In the genomic region with DNA sequence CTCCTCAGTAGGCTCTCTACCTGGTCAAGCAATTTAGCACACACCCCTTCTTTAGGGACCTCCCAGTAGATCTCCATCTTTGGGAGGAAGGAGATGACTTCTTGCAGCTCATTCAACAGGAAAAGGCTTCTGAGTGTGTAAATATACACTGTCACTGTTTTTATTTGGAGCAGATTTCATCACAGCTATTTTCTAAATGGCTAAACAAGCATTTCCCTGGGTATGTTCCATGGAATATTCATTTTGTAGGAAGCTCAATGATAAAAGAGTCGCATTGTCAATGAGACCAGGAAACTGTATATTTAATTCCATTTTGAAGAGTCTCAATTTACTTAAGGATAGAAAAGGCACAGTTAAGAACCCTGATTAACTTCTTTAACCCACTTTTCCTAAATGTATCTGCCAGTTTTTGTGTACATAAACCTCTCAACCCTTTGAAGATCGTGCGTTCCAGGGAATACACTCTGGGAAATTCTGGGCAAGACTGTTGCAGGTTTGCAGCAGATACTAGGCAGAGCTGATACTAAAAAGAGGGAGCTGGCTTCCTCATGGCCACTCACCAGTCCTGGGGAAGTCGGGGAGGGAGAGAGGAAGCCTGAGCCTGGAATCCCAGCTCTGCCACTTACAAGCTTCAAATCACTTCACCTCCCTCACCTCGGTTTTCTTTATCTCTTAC, we compare ENCODE assay signal across 13 cellular contexts. TPM values are rescaled to one million over a fixed set of nuclear protein-coding genes. Genes with fewer than 3 reads are reported as not detected.
A peak's percentile ranks its signal among the peaks of the same experiment; 100 is the strongest.
DNase-seq lines count a peak whose midpoint lies in the region; ATAC-seq, FAIRE-seq and TF ChIP-seq lines count a peak whose summit lies in the region.
"Had no signal": no experiment of that assay in that cellular context is flagged by ENCODE, and none has a peak within 500 bp of the region (broad histone marks: within the 10 kb centered on the region; RNA-seq: fewer than 3 reads in every experiment).

No MANE protein-coding gene starts in this region.

- intact Hi-C loops in HepG2 (cut with micrococcal nuclease; ENCODE audit: unreplicated experiment) (no loop called here), dorsolateral prefrontal cortex (cut with DNase I) (no loop called here)

- H3K79me2 ChIP-seq in HepG2 (ENCODE audit: insufficient read depth, low read length), result no peaks in the 10 kb centered on the region
- H3K79me2 ChIP-seq in neural progenitor cell (ENCODE audit: low read depth), result peaks cover 3% of the 10 kb centered on the region

- no peak for FAIRE-seq in HepG2 (lab: Jason Lieb, UNC)

- no peak for TF ChIP-seq POLR2A in HepG2 (IDR thresholded peaks at IDR 0.05; ENCODE audit: insufficient read depth in 1 of 2, low read depth in 2 of 2, low read length in 2 of 2)

- POLR2A ChIA-PET in HepG2 (lab: Yijun Ruan, JAX), result no interaction called here

- H4K20me1 ChIP-seq in HepG2 (ENCODE audit: insufficient read depth, low read length), result no peaks in the 10 kb centered on the region
- no peaks in the 10 kb centered on the region for H4K20me1 ChIP-seq in neural progenitor cell (ENCODE audit: low read depth)
- H4K20me1 ChIP-seq: BLaER1 treated with 17β-estradiol and CSF1 and Interleukin-3, amounts not matched to agents 10 nM and 100 nM had no signal

- peaks cover 63% of the 10 kb centered on the region for H3K9me3 Mint-ChIP-seq in neural progenitor cell

- no peaks in the 10 kb centered on the region for H3K27me3 ChIP-seq in liver (ENCODE audit: control insufficient read depth in 4 of 4, insufficient read depth in 4 of 4, low read length in 3 of 4)
- H3K27me3 ChIP-seq in HepG2 (ENCODE audit: control insufficient read depth in 1 of 2, insufficient read depth in 2 of 2, low read length in 2 of 2), result peaks cover 1 to 5% of the 10 kb centered on the region in 2 experiments; a peak in 2 of 5 replicates
- H3K27me3 ChIP-seq in dorsolateral prefrontal cortex, result no peaks in the 10 kb centered on the region
- no peaks in the 10 kb centered on the region for H3K27me3 ChIP-seq in neural progenitor cell
- H3K27me3 ChIP-seq: BLaER1 treated with 17β-estradiol and CSF1 and Interleukin-3, amounts not matched to agents 10 nM and 100 nM had no signal

- no peak overlapping the region for H3K4me3 ChIP-seq in liver (ENCODE audit: low read depth in 1 of 3, low read length in 3 of 3)
- H3K4me3 ChIP-seq in HepG2 (replicated peaks in 1 of 3; ENCODE audit: insufficient read depth in 1 of 3, low read depth in 2 of 3, low read length in 3 of 3), result no peak overlapping the region
- H3K4me3 ChIP-seq in dorsolateral prefrontal cortex, result no peak overlapping the region
- H3K4me3 ChIP-seq in neural progenitor cell, result no peak overlapping the region
- H3K4me3 ChIP-seq: BLaER1 treated with 17β-estradiol and CSF1 and Interleukin-3, amounts not matched to agents 10 nM and 100 nM had no signal

- no peak for ATAC-seq in HepG2
- no peak for ATAC-seq in GM21825 (IDR thresholded peaks at IDR 0.05; ENCODE audit: unreplicated experiment)
- ATAC-seq in HG03439 (IDR thresholded peaks at IDR 0.05; ENCODE audit: unreplicated experiment), result no peak

- peaks cover 68% of the 10 kb centered on the region for H3K36me3 Mint-ChIP-seq in neural progenitor cell
- H3K36me3 Mint-ChIP-seq: CD4-positive, CD25-positive, alpha-beta regulatory T cell had no signal

- no TSS peak for BruUV-seq in HepG2 (replicated peaks; lab: Mats Ljungman, UMichigan)

- WGBS in liver, result 31% methylated on average over 5 of the region's 5 CpGs
- WGBS in HepG2 (ENCODE audit: low lambda C conversion rate), result 12% methylated on average over 5 of the region's 5 CpGs

- peaks cover 31% of the 10 kb centered on the region for H3K4me1 Mint-ChIP-seq in neural progenitor cell
- H3K4me1 Mint-ChIP-seq: CD4-positive, CD25-positive, alpha-beta regulatory T cell had no signal

- no peak overlapping the region for H3K4me3 Mint-ChIP-seq in neural progenitor cell
- H3K4me3 Mint-ChIP-seq: CD4-positive, CD25-positive, alpha-beta regulatory T cell had no signal

- H3K4me1 ChIP-seq in liver (ENCODE audit: control insufficient read depth in 4 of 4, insufficient read depth in 4 of 4, low read length in 3 of 4) (peaks cover 14 to 49% (median 40%) of the 10 kb centered on the region in 4 donors), HepG2 (ENCODE audit: insufficient read depth, low read length) (no peaks in the 10 kb centered on the region; the same call in 1 of the 2 replicates), neural progenitor cell (peaks cover 44% of the 10 kb centered on the region)

- no peak overlapping the region for H3K9ac ChIP-seq in liver (ENCODE audit: low read depth in 1 of 2, low read length in 2 of 2)
- H3K9ac ChIP-seq in HepG2 (ENCODE audit: insufficient read depth, low read depth, low read length), result no peak overlapping the region
- no peak overlapping the region for H3K9ac ChIP-seq in neural progenitor cell
- H3K9ac ChIP-seq: BLaER1 treated with 17β-estradiol and CSF1 and Interleukin-3, amounts not matched to agents 10 nM and 100 nM had no signal

- peaks cover 27% of the 10 kb centered on the region for H3F3A ChIP-seq in neural progenitor cell (ENCODE audit: low read depth)

- H3K27ac Mint-ChIP-seq in neural progenitor cell, result peak overlapping the region; percentile 37
- H3K27ac Mint-ChIP-seq: CD4-positive, CD25-positive, alpha-beta regulatory T cell had no signal

- TF ChIP-seq CTCF in liver (IDR thresholded peaks at IDR 0.05; ENCODE audit: low read depth, low read length, missing input control) (no peak), HepG2 (CRISPR knock-in tag; IDR thresholded peaks at IDR 0.05) (no peak), dorsolateral prefrontal cortex (IDR thresholded peaks at IDR 0.05 in 54 of 56, conservative IDR thresholded peaks at IDR 0.05 in 2 of 56; ENCODE audit: low read depth in 1 of 56, partially characterized antibody in 56 of 56) (no peak), neural progenitor cell (IDR thresholded peaks at IDR 0.05) (no peak)

- peaks cover 10% of the 10 kb centered on the region for H3K27me3 Mint-ChIP-seq in neural progenitor cell (ENCODE audit: insufficient read depth, low read depth)

- DNase-seq in HepG2 (ENCODE audit: low spot score) (no peak), dorsolateral prefrontal cortex (no peak), neural progenitor cell (ENCODE audit: low spot score) (no peak), hepatic stellate cell (ENCODE audit: low spot score) (no peak)
- DNase-seq: 8988T; ACHN; CD4-positive, CD25-positive, alpha-beta regulatory T cell; HCEC 1CT had no signal

- no peaks in the 10 kb centered on the region for H3K36me3 ChIP-seq in liver (ENCODE audit: control insufficient read depth in 4 of 4, insufficient read depth in 3 of 4, low read depth in 1 of 4, low read length in 3 of 4)
- H3K36me3 ChIP-seq in HepG2 (replicated peaks in 1 of 2; ENCODE audit: control insufficient read depth in 1 of 2, insufficient read depth in 2 of 2, low read length in 2 of 2), result no peaks in the 10 kb centered on the region
- H3K36me3 ChIP-seq in neural progenitor cell, result no peaks in the 10 kb centered on the region
- H3K36me3 ChIP-seq: BLaER1 treated with 17β-estradiol and CSF1 and Interleukin-3, amounts not matched to agents 10 nM and 100 nM had no signal

- TF ChIP-seq RAD21 in liver (IDR thresholded peaks at IDR 0.05), result no peak
- no peak for TF ChIP-seq RAD21 in HepG2 (CRISPR knock-in tag; IDR thresholded peaks at IDR 0.05)

- TF ChIP-seq EP300 in HepG2 (IDR thresholded peaks at IDR 0.05; ENCODE audit: low read depth in 2 of 2, low read length in 2 of 2) (no peak), HepG2 (CRISPR knock-in tag; IDR thresholded peaks at IDR 0.05; ENCODE audit: borderline replicate concordance) (no peak)

- H3K27ac ChIP-seq in liver (ENCODE audit: low read depth in 1 of 2, low read length in 2 of 2), result peak overlapping the region; percentile 63 to 73
- H3K27ac ChIP-seq in HepG2 (ENCODE audit: extremely low read length, insufficient read depth, low read length), result no peak overlapping the region
- H3K27ac ChIP-seq in dorsolateral prefrontal cortex, result peak overlapping the region in 44 of 59 donors; percentile 2 to 84 (median 45)
- H3K27ac ChIP-seq in neural progenitor cell, result peak overlapping the region; percentile 78
- H3K27ac ChIP-seq: BLaER1 treated with 17β-estradiol and CSF1 and Interleukin-3, amounts not matched to agents 10 nM and 100 nM had no signal

- H3K4me2 ChIP-seq in HepG2 (ENCODE audit: low read depth, low read length), result no peak overlapping the region
- H3K4me2 ChIP-seq in neural progenitor cell, result peak overlapping the region; percentile 62
- H3K4me2 ChIP-seq: BLaER1 treated with 17β-estradiol and CSF1 and Interleukin-3, amounts not matched to agents 10 nM and 100 nM had no signal

- CTCF ChIA-PET in HepG2 (lab: Yijun Ruan, JAX; ENCODE audit: low intra/inter-chr PET ratio, low total read pairs), result no interaction called here

- no peaks in the 10 kb centered on the region for H3K9me3 ChIP-seq in liver (ENCODE audit: control insufficient read depth in 4 of 4, low read length in 3 of 4)
- H3K9me3 ChIP-seq in HepG2 (ENCODE audit: low read length), result no peaks in the 10 kb centered on the region
- no peaks in the 10 kb centered on the region for H3K9me3 ChIP-seq in neural progenitor cell (ENCODE audit: low read depth)

- H2AFZ ChIP-seq in HepG2 (ENCODE audit: low read length) (no peak overlapping the region), neural progenitor cell (replicated peaks) (peak overlapping the region; percentile 53)

- in situ Hi-C loops in HepG2 (cut with HindIII; ENCODE audit: extremely low pct_ligation_motif_present, low pct_unique_long_range_greater_than_20kb), result no loop called here

RNA-seq across cellular contexts. Expression of gene LGI1, which starts 10.1 kb away (rescaled TPM):
- total RNA-seq in liver, result 1 to 10 TPM in 1 of 2 donors, not detected in 1; 1.2 TPM
- polyA plus RNA-seq in liver, result 1 to 10 TPM in 1 of 2 donors, under 1 TPM in 1; 0.28 to 1.1 TPM
- total RNA-seq in HepG2 (2016; rRNA removed; fragmentation: Illumina TruSeq; extraction: Trizol), result not detected in 2 replicates
- not detected in 2 replicates for total RNA-seq in HepG2 (2016; cell fraction: cytosol; rRNA removed; fragmentation: Illumina TruSeq; extraction: Trizol; ENCODE audit: low read depth)
- total RNA-seq in HepG2 (2016; cell fraction: insoluble cytoplasmic fraction; rRNA removed; fragmentation: Illumina TruSeq; extraction: Trizol), result not detected in 2 replicates
- not detected in 2 replicates for total RNA-seq in HepG2 (2016; cell fraction: membrane; rRNA removed; fragmentation: Illumina TruSeq; extraction: Trizol)
- not detected in 2 replicates for total RNA-seq in HepG2 (2016; cell fraction: nucleus; rRNA removed; fragmentation: Illumina TruSeq; extraction: Trizol)
- polyA plus RNA-seq in HepG2 (2011; rRNA removed), result not detected in 2 replicates
- not detected in 2 replicates for polyA plus RNA-seq in HepG2 (2011; cell fraction: cytosol; rRNA removed)
- polyA plus RNA-seq in HepG2 (2011; cell fraction: nucleus; rRNA removed), result not detected in 2 replicates
- polyA plus RNA-seq in HepG2 (2012), result 0.17 TPM in 1 of 2 replicates, not detected in the other
- polyA plus RNA-seq in HepG2 (2016; cell fraction: cytosol; fragmentation: Illumina TruSeq; extraction: Trizol; ENCODE audit: low read depth), result not detected in 2 replicates
- not detected in 2 replicates for polyA plus RNA-seq in HepG2 (2016; cell fraction: insoluble cytoplasmic fraction; fragmentation: Illumina TruSeq; extraction: Trizol; ENCODE audit: low read depth)
- polyA plus RNA-seq in HepG2 (2016; cell fraction: membrane; fragmentation: Illumina TruSeq; extraction: Trizol; ENCODE audit: low read depth), result not detected in 2 replicates
- not detected in 2 replicates for polyA plus RNA-seq in HepG2 (2016; cell fraction: nucleus; fragmentation: Illumina TruSeq; extraction: Trizol; ENCODE audit: insufficient read depth, low read depth)
- not detected in 2 replicates for polyA minus RNA-seq in HepG2 (2011; rRNA and poly(A)+ RNA removed; ENCODE audit: low replicate concordance)
- polyA minus RNA-seq in HepG2 (2011; cell fraction: cytosol; rRNA and poly(A)+ RNA removed), result not detected in 2 replicates
- polyA minus RNA-seq in HepG2 (2011; cell fraction: nucleus; rRNA and poly(A)+ RNA removed), result not detected in 2 replicates
- 100 to 1,000 TPM in 21 of 120 experiments, 10 to 100 TPM in 99; 38.7 to 130 (median 85.4) TPM for total RNA-seq in dorsolateral prefrontal cortex
- total RNA-seq in neural progenitor cell (ENCODE audit: low replicate concordance), result 9.2 and 20.2 TPM in 2 replicates
- total RNA-seq: CD4-positive, CD25-positive, alpha-beta regulatory T cell; Daoy had no signal
- polyA plus RNA-seq: CD4-positive, CD25-positive, alpha-beta regulatory T cell had no signal
